ENCODE assay signal across 11 cellular contexts in genomic region chr11:134905966-134906955, GRCh38.
"Had no signal": no experiment of that assay in that cellular context is flagged by ENCODE, and none has a peak within 500 bp of the region (broad histone marks: within the 10 kb centered on the region; RNA-seq: fewer than 3 reads in every experiment).

No MANE protein-coding gene starts in this region.

- H3K27me3 ChIP-seq: uterus had no signal

- H3K9me3 ChIP-seq: pancreas, stomach, uterus had no signal

- H3K27ac ChIP-seq: epithelial cell of prostate, pancreas, skin epidermis, stomach, uterus had no signal

- H3K36me3 ChIP-seq: pancreas, stomach, uterus had no signal

- H3K4me3 ChIP-seq: pancreas, skin epidermis, stomach, uterus had no signal

- H3K4me1 ChIP-seq: pancreas, uterus had no signal

- ATAC-seq: activated CD4-positive, CD25-positive, alpha-beta regulatory T cell treated with anti-CD3 and anti-CD28 coated beads, Interleukin-2, amount 50 U/mL, for 24 hours; effector memory CD8-positive, alpha-beta T cell; pancreas had no signal

- DNase-seq: activated CD4-positive, alpha-beta T cell treated with anti-CD3 and anti-CD28 coated beads, Interleukin-2, amount 50 U/mL, for 4 hours; activated T-cell treated with anti-CD3 and anti-CD28 coated beads, Interleukin-2, amount 50 U/mL, for 1 hour; cerebellar nuclear complex; effector memory CD8-positive, alpha-beta T cell; hippocampal formation; pancreas; stomach; uterus had no signal
